ENCODE assay signal across 1 cellular context in the genomic region with DNA sequence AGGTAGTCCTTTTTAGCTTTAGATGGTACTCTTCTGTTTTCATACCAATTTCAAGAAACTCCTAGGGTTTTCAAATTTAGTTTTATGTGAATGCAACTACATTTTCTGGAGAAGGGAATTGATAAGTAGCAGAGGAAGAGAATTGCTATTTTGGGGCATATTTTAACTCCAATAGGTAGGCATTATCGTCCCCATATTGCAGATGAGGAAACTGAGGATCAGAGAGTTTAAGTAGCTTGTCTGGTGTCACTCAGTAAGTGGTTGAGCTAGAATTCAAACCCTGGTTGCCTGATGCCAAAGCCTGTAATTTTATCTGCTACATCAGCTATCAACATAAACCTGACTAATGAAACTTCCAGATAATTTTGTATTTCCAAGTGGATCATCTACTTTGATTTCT.
TF ChIP-seq lines count a peak whose summit lies in the region.

No MANE protein-coding gene starts in this region.

TF ChIP-seq in WTC11, 78 proteins besides CTCF, POLR2A, EP300 and RAD21 (continued from another document):
- no peak for TF ChIP-seq ARID4B (CRISPR knock-in tag; IDR thresholded peaks at IDR 0.05; ENCODE audit: borderline replicate concordance)
- TF ChIP-seq CREM (CRISPR knock-in tag; IDR thresholded peaks at IDR 0.05), result no peak
- TF ChIP-seq HMGA2 (CRISPR knock-in tag; IDR thresholded peaks at IDR 0.05), result no peak
- TF ChIP-seq ATF2 (CRISPR knock-in tag; IDR thresholded peaks at IDR 0.05; ENCODE audit: borderline replicate concordance, low read depth), result no peak
- no peak for TF ChIP-seq MLX (CRISPR knock-in tag; IDR thresholded peaks at IDR 0.05)
- TF ChIP-seq, protein P1, sequence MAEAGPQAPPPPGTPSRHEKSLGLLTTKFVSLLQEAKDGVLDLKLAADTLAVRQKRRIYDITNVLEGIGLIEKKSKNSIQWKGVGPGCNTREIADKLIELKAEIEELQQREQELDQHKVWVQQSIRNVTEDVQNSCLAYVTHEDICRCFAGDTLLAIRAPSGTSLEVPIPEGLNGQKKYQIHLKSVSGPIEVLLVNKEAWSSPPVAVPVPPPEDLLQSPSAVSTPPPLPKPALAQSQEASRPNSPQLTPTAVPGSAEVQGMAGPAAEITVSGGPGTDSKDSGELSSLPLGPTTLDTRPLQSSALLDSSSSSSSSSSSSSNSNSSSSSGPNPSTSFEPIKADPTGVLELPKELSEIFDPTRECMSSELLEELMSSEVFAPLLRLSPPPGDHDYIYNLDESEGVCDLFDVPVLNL (CRISPR knock-in tag; IDR thresholded peaks at IDR 0.05; ENCODE audit: borderline replicate concordance, low read depth), result no peak
- TF ChIP-seq, protein P2, sequence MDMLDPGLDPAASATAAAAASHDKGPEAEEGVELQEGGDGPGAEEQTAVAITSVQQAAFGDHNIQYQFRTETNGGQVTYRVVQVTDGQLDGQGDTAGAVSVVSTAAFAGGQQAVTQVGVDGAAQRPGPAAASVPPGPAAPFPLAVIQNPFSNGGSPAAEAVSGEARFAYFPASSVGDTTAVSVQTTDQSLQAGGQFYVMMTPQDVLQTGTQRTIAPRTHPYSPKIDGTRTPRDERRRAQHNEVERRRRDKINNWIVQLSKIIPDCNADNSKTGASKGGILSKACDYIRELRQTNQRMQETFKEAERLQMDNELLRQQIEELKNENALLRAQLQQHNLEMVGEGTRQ (CRISPR knock-in tag; IDR thresholded peaks at IDR 0.05), result no peak
- TF ChIP-seq ZNF416 (CRISPR knock-in tag; IDR thresholded peaks at IDR 0.05), result no peak
- no peak for TF ChIP-seq NR1H2 (CRISPR knock-in tag; IDR thresholded peaks at IDR 0.05)
- TF ChIP-seq SP1 (CRISPR knock-in tag; conservative IDR thresholded peaks at IDR 0.05), result no peak
- TF ChIP-seq RORB (CRISPR knock-in tag; IDR thresholded peaks at IDR 0.05), result no peak
- no peak for TF ChIP-seq IRF1 (CRISPR knock-in tag; IDR thresholded peaks at IDR 0.05)
